8 cellular contexts compared by ENCODE assay signal in the genomic region with DNA sequence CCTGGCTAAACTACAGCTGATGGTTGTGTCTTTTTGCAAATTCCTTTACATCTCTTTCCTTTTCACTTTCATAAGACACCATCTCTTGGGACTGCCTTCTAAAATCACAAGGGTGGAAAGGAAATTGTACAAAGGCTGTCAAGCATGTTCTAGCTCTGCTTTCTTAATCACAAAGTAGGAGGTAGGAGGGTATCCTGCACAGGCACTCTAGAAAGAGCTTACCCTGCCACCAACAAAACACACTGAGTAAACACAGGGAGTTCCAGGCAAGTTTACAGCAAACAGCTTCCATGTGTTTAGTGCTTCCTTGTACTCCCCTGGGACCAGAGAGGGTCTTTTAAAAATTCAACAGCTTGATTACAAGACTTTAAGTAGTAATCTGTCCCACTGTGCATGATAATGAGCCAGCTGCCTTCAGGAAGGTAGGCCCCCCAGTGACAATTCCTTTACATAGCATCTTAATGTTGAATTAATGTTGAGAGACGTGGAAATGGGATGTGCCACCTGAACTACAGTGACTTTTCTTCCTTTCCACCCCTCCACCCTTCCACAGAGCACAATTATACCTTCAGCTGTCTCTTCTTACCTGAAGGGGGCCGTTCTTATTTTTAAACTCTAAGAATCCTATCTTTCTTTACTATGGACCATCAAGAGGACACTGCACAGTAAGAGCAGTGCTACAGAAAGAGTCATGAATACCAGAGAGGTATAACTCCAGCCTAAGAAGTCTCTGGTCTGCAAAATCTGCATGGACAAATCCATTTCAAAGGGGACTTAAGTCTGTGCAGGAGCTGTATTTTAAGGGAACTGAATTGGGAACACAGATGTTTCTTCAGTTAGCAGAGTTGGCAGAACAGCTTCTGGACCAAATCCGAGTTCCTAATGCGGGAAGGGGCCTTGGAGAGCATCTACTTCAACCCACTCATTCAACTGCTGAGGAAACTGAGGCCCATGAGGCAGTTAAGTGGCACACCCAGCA. TPM values are rescaled to one million over a fixed set of nuclear protein-coding genes. Genes with fewer than 3 reads are reported as not detected.
A peak's percentile ranks its signal among the peaks of the same experiment; 100 is the strongest.
DNase-seq lines count a peak whose midpoint lies in the region; ATAC-seq and TF ChIP-seq lines count a peak whose summit lies in the region.

No MANE protein-coding gene starts in this region.

- H3K9me3 ChIP-seq in SJSA1 (replicated peaks), result no peaks in the 10 kb centered on the region
- H3K9me3 ChIP-seq in heart left ventricle, result no peaks in the 10 kb centered on the region

- H3K27ac ChIP-seq in SJSA1 (no peak overlapping the region), heart left ventricle (peak overlapping the region; percentile 94 to 99 (median 98))

- H3K4me1 ChIP-seq in SJSA1 (replicated peaks), result peaks cover 18% of the 10 kb centered on the region
- peaks cover 7 to 51% (median 30%) of the 10 kb centered on the region in 12 donors for H3K4me1 ChIP-seq in heart left ventricle

- peak; percentile 34 for DNase-seq in NCI-H748 (lab: John Stamatoyannopoulos, UW; ENCODE audit: unreplicated experiment)
- no peak for DNase-seq in NCI-H748 treated with DMSO at 0.1 percent for 48 hours (lab: John Stamatoyannopoulos, UW)
- DNase-seq in SJSA1 (ENCODE audit: low read depth in 1 of 2, low spot score in 2 of 2), result peak in 1 of 2 experiments; percentile 55
- peak in 2 of 5 donors; percentile 28 to 43 for DNase-seq in heart left ventricle
- no peak for DNase-seq in retinal pigment epithelial cell (ENCODE audit: low read depth)
- no peak for DNase-seq in NCI-H1048 (lab: John Stamatoyannopoulos, UW)
- no peak for DNase-seq in stimulated activated CD4-positive, alpha-beta T cell treated with anti-CD3 and anti-CD28 coated beads, Interleukin-4, amount 100 ng/mL, for 4 hours
- DNase-seq in OCI-M2 (lab: John Stamatoyannopoulos, UW; ENCODE audit: unreplicated experiment), result no peak

- intact Hi-C loops in heart left ventricle (cut with DNase I), result loop anchor here (2.0 to 10.0 kb wide), 29 partner anchors 40 to 1200 kb away; no protein-coding TSS in a partner anchor

- H3K4me3 ChIP-seq in SJSA1, result peak overlapping the region; percentile 89
- H3K4me3 ChIP-seq in heart left ventricle, result peak overlapping the region; percentile 82 to 99 (median 94)
- peak overlapping the region; percentile 79 for H3K4me3 ChIP-seq in retinal pigment epithelial cell (ENCODE audit: low read length)

- peak; percentile 20 to 58 (median 48) for TF ChIP-seq CTCF in heart left ventricle (IDR thresholded peaks at IDR 0.05)
- TF ChIP-seq CTCF in retinal pigment epithelial cell (conservative IDR thresholded peaks at IDR 0.05; ENCODE audit: low read depth, low read length), result peak; percentile 48

- peaks cover 7% of the 10 kb centered on the region for H3K36me3 ChIP-seq in SJSA1
- H3K36me3 ChIP-seq in heart left ventricle, result no peaks in the 10 kb centered on the region

- TF ChIP-seq POLR2A in heart left ventricle (IDR thresholded peaks at IDR 0.05), result peak in 1 of 2 donors; percentile 20

- H3K27me3 ChIP-seq in SJSA1 (replicated peaks) (no peaks in the 10 kb centered on the region), heart left ventricle (no peaks in the 10 kb centered on the region)

- 0 to 11% (median 2%) methylated on average over 4 of the region's 4 CpGs for WGBS in heart left ventricle, 4 donors

- peak in 3 of 4 donors; percentile 7 to 38 (median 21) for ATAC-seq in heart left ventricle

RNA-seq across cellular contexts. Expression of a gene that starts 2.2 kb away (rescaled TPM):
- total RNA-seq in SJSA1 (2014; rRNA removed; shearing (Covaris generic)), result 14.7 and 17.5 TPM in 2 replicates
- 100 to 1,000 TPM in 4 of 9 donors, 10 to 100 TPM in 5; 75.8 to 221 (median 97.8) TPM for total RNA-seq in heart left ventricle
- 10 to 100 TPM; 17.1 to 89.6 TPM for polyA plus RNA-seq in heart left ventricle
